ENCODE assay signal across 20 cellular contexts in genomic region chr6:18845891-18846290, GRCh38.
DNase-seq lines count a peak whose midpoint lies in the region; ATAC-seq and TF ChIP-seq lines count a peak whose summit lies in the region.
"Had no signal": no experiment of that assay in that cellular context is flagged by ENCODE, and none has a peak within 500 bp of the region (broad histone marks: within the 10 kb centered on the region; RNA-seq: fewer than 3 reads in every experiment).

No MANE protein-coding gene starts in this region.

- H3K4me2 ChIP-seq in PC-9, result no peak overlapping the region

- H3K36me3 ChIP-seq in PC-9 (ENCODE audit: low read depth) (no peaks in the 10 kb centered on the region), right atrium auricular region (no peaks in the 10 kb centered on the region)
- H3K36me3 ChIP-seq: MG63, Peyer's patch had no signal

- CTCF ChIA-PET in PC-9 (lab: Charles Lee), result no interaction called here

- no peaks in the 10 kb centered on the region for H3K79me2 ChIP-seq in PC-9 (ENCODE audit: low read depth)

- peaks cover 2% of the 10 kb centered on the region; the same call in 1 of the 2 replicates for H3K9me2 ChIP-seq in PC-9 (ENCODE audit: insufficient read depth)

- H3K27ac ChIP-seq in PC-9 (no peak overlapping the region), right atrium auricular region (no peak overlapping the region)
- H3K27ac ChIP-seq: Peyer's patch, SK-N-MC had no signal

- no peak overlapping the region for H2AFZ ChIP-seq in PC-9

- no peak for TF ChIP-seq RAD21 in Ishikawa (IDR thresholded peaks at IDR 0.05; ENCODE audit: low read depth)

- no TSS peak for BruUV-seq in PC-9 (replicated peaks; lab: Mats Ljungman, UMichigan)

- no peaks in the 10 kb centered on the region for H3K27me3 ChIP-seq in PC-9 (ENCODE audit: insufficient read depth, low read depth)
- H3K27me3 ChIP-seq in right atrium auricular region, result no peaks in the 10 kb centered on the region
- H3K27me3 ChIP-seq: MG63, Peyer's patch had no signal

- TF ChIP-seq CTCF in PC-9 (conservative IDR thresholded peaks at IDR 0.05), result no peak
- TF ChIP-seq CTCF in right atrium auricular region (IDR thresholded peaks at IDR 0.05), result no peak

- POLR2A ChIA-PET in PC-9 (lab: Charles Lee; ENCODE audit: unreplicated experiment), result no interaction called here

- peak; percentile 23 for DNase-seq in NCI-H1694 treated with DMSO at 0.1 percent for 48 hours (lab: John Stamatoyannopoulos, UW)
- peak; percentile 74 for DNase-seq in NCI-H748 (lab: John Stamatoyannopoulos, UW; ENCODE audit: unreplicated experiment)
- no peak for DNase-seq in Right ventricle myocardium inferior (ENCODE audit: missing footprints)
- no peak for DNase-seq in PC-9
- DNase-seq in right atrium auricular region (ENCODE audit: low spot score), result no peak
- DNase-seq in NCI-H524 (lab: John Stamatoyannopoulos, UW), result no peak
- DNase-seq: ACHN; Calu3; CD4-positive, CD25-positive, alpha-beta regulatory T cell; GDM1; MG63; NCI-H1092; NCI-H1930; NCI-H446; NCI-H82; Peyer's patch; Right ventricle myocardium superior had no signal

- ATAC-seq in esophagus mucosa (peak; percentile 56), Right ventricle myocardium inferior (no peak)

- TF ChIP-seq EP300 in Ishikawa (IDR thresholded peaks at IDR 0.05; ENCODE audit: borderline replicate concordance), result no peak

- H3F3A ChIP-seq in PC-9 (ENCODE audit: insufficient read depth, low read depth), result no peaks in the 10 kb centered on the region

- H4K20me1 ChIP-seq in PC-9 (ENCODE audit: insufficient read depth), result no peaks in the 10 kb centered on the region

- H3K4me3 ChIP-seq in PC-9 (no peak overlapping the region), right atrium auricular region (no peak overlapping the region)
- H3K4me3 ChIP-seq: MG63, Peyer's patch, SK-N-MC had no signal

- intact Hi-C loops in Right ventricle myocardium inferior (cut with DNase I) (no loop called here), PC-9 (cut with micrococcal nuclease; ENCODE audit: unreplicated experiment) (no loop called here)

- no peaks in the 10 kb centered on the region for H3K4me1 ChIP-seq in PC-9 (replicated peaks; ENCODE audit: insufficient read depth)
- H3K4me1 ChIP-seq in right atrium auricular region, result no peaks in the 10 kb centered on the region
- H3K4me1 ChIP-seq: Peyer's patch had no signal

- H3K9me3 ChIP-seq in PC-9 (ENCODE audit: insufficient read depth, low read depth) (no peaks in the 10 kb centered on the region), right atrium auricular region (no peaks in the 10 kb centered on the region)
- H3K9me3 ChIP-seq: MG63, Peyer's patch had no signal

TF ChIP-seq in Ishikawa, 13 proteins besides CTCF, POLR2A, EP300 and RAD21:
- TF ChIP-seq TEAD4 (IDR thresholded peaks at IDR 0.05) (no peak), NFIC (IDR thresholded peaks at IDR 0.05) (peak; percentile 34; the same call in 1 of the 2 replicates)

Comparison
In these comparisons a context has a peak if more than half of its experiments do, and no peak if none do; other contexts are left out.
1. DNase-seq: peak in NCI-H1694 treated with DMSO at 0.1 percent for 48 hours (single experiment) and NCI-H748 (single experiment); none in Right ventricle myocardium inferior (single experiment), PC-9 (0 of 2), right atrium auricular region (single experiment) and NCI-H524 (0 of 2).